In the genomic region with DNA sequence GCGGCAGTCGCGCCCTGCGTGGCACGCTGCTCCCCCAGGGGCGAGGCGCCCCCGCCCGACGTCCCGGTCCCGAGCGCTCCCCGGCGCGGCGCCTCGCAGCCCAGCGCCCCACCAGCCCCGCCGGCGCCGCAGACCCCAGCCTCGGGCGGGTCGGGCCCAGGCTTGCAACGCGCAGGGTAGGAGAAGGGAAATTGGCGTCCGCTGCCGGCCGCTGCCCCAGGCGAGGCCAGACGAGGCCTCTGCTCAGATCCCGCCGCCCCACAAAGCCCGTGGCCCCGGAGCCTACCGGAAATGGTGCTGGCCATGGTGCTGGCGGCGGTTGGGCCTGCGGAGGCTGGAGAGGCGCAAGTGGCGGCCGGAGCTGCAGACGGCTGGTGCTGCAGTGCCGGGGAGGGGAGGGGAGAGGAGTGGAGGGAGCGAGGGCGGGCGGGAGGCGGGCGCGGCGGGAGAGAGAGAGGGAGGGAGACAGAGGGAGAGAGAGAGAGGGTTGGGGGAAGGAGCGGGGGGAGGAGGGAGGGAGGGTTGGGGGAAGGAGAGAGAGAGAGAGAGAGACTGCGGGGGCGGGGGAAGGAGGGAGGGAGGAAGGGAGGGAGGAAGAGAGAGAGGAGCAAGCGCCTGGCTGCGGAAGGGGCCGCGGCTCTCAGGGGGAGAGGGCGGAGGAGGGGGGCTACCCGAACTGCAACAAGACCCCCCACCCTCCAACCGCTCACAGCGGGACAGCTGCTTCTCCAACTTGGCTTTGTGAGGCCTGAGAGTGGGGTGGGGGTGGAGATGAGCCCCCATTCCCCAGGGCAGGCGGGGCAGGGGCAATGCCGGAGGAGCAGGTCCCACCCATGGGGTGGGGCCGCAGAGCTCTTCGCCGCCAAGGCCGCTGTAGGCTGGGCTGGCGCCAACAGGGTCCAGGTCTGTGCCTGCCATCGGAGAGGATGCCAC, we compare ENCODE assay signal across 8 cellular contexts. TPM values are rescaled to one million over a fixed set of nuclear protein-coding genes. Genes with fewer than 3 reads are reported as not detected.
DNase-seq lines count a peak whose midpoint lies in the region; ATAC-seq and TF ChIP-seq lines count a peak whose summit lies in the region.

A gene (minus strand): TSS at position 384 of the 933 bp plus-strand sequence. CDS start 79 bp downstream, at position 305.

- H3K27ac Mint-ChIP-seq in activated CD8-positive, alpha-beta T cell treated with anti-CD3 and anti-CD28 coated beads, Interleukin-2, amount 10 ng/mL, durations not matched to agents 7 days and 5 days, result peak within 1 kb of the TSS; percentile 63

- H3K4me3 ChIP-seq in right lobe of liver, result peak within 1 kb of the TSS; percentile 11 to 43 (median 12)

- POLR2A ChIA-PET in activated CD8-positive, alpha-beta T cell treated with anti-CD3 and anti-CD28 coated beads, Interleukin-2, amount 10 ng/mL, durations not matched to agents 7 days and 5 days (lab: Charles Lee), result interaction anchor here (0.9 to 1.1 kb wide), 3 partner anchors 26 to 79 kb away, joined by 3 read pairs; a partner anchor contains a TSS

- no peaks in the 10 kb centered on the region for H3K9me3 Mint-ChIP-seq in activated CD8-positive, alpha-beta T cell treated with anti-CD3 and anti-CD28 coated beads, Interleukin-2, amount 10 ng/mL, durations not matched to agents 7 days and 5 days (ENCODE audit: insufficient read depth)

- H3K9me3 ChIP-seq in right lobe of liver, result no peaks in the 10 kb centered on the region

- peaks cover 32% of the 10 kb centered on the region for H3K4me1 Mint-ChIP-seq in activated CD8-positive, alpha-beta T cell treated with anti-CD3 and anti-CD28 coated beads, Interleukin-2, amount 10 ng/mL, durations not matched to agents 7 days and 5 days (ENCODE audit: low read depth)

- TF ChIP-seq CTCF in right lobe of liver (IDR thresholded peaks at IDR 0.05), result no peak

- no peak within 1 kb of the TSS for H3K27ac ChIP-seq in right lobe of liver

- ATAC-seq in activated CD8-positive, alpha-beta T cell treated with anti-CD3 and anti-CD28 coated beads, Interleukin-2, amount 10 ng/mL, durations not matched to agents 7 days and 5 days, result peak; percentile 45
- ATAC-seq in right lobe of liver (peak; percentile 49 to 66 (median 55)), GM18870 (IDR thresholded peaks at IDR 0.05; ENCODE audit: unreplicated experiment) (no peak)

- peak within 1 kb of the TSS; percentile 75 for H3K4me3 Mint-ChIP-seq in activated CD8-positive, alpha-beta T cell treated with anti-CD3 and anti-CD28 coated beads, Interleukin-2, amount 10 ng/mL, durations not matched to agents 7 days and 5 days

- peaks cover 0 to 14% of the 10 kb centered on the region in 2 donors for H3K27me3 ChIP-seq in right lobe of liver

- H3K4me1 ChIP-seq in right lobe of liver, result peaks cover 0 to 15% (median 7%) of the 10 kb centered on the region in 4 donors

- H3K36me3 ChIP-seq in right lobe of liver, result no peaks in the 10 kb centered on the region

- 2% methylated on average over 27 of the region's 73 CpGs for WGBS in right lobe of liver (ENCODE audit: insufficient coverage, low coverage, low lambda C conversion rate, missing lambda C conversion rate)

- CTCF ChIA-PET in activated CD8-positive, alpha-beta T cell treated with anti-CD3 and anti-CD28 coated beads, Interleukin-2, amount 10 ng/mL, durations not matched to agents 7 days and 5 days (lab: Charles Lee), result interaction anchor here (1.0 to 1.6 kb wide), 2 partner anchors 11 to 83 kb away, joined by 3 to 4 read pairs; a partner anchor contains a TSS

- no peak for TF ChIP-seq POLR2A in right lobe of liver (IDR thresholded peaks at IDR 0.05)

- intact Hi-C loops in right lobe of liver (cut with DNase I), result no loop called here

- peak; percentile 88 for DNase-seq in AG20443 (ENCODE audit: low spot score)
- DNase-seq in HPDE6-E6E7 (ENCODE audit: extremely low spot score), result peak; percentile 94
- peak; percentile 82 for DNase-seq in NCI-H82 treated with DMSO at 0.1 percent for 48 hours (lab: John Stamatoyannopoulos, UW; ENCODE audit: unreplicated experiment)
- peak; percentile 82 for DNase-seq in activated CD8-positive, alpha-beta T cell treated with anti-CD3 and anti-CD28 coated beads, Interleukin-2, amount 10 ng/mL, durations not matched to agents 7 days and 5 days
- peak; percentile 59 for DNase-seq in effector CD4-positive, alpha-beta T cell
- peak; percentile 73 to 80 (median 76) for DNase-seq in right lobe of liver
- peak; percentile 72 to 75 for DNase-seq in stimulated activated CD4-positive, alpha-beta T cell treated with anti-CD3 and anti-CD28 coated beads, Interleukin-2, amount 100 ng/mL, for 24 hours

- peaks cover 6% of the 10 kb centered on the region for H3K27me3 Mint-ChIP-seq in activated CD8-positive, alpha-beta T cell treated with anti-CD3 and anti-CD28 coated beads, Interleukin-2, amount 10 ng/mL, durations not matched to agents 7 days and 5 days (ENCODE audit: low read depth)

- H3K36me3 Mint-ChIP-seq in activated CD8-positive, alpha-beta T cell treated with anti-CD3 and anti-CD28 coated beads, Interleukin-2, amount 10 ng/mL, durations not matched to agents 7 days and 5 days (ENCODE audit: low read depth), result peaks cover 3% of the 10 kb centered on the region

RNA-seq across cellular contexts. Expression of the gene that starts here (rescaled TPM):
- total RNA-seq in activated CD8-positive, alpha-beta T cell treated with anti-CD3 and anti-CD28 coated beads, Interleukin-2, amount 10 ng/mL, durations not matched to agents 7 days and 5 days, result 10 to 100 TPM; 13.1 to 13.3 TPM
- 1 to 10 TPM in 1 of 6 experiments, under 1 TPM in 5; 0.43 to 1.6 (median 0.77) TPM for total RNA-seq in right lobe of liver

Comparison
In these comparisons a context has a peak if more than half of its experiments do, and no peak if none do; other contexts are left out.
1. RNA of the gene that starts here (total RNA-seq): 13.1 to 13.3 TPM in activated CD8-positive, alpha-beta T cell treated with anti-CD3 and anti-CD28 coated beads, Interleukin-2, amount 10 ng/mL, durations not matched to agents 7 days and 5 days; 0.43 to 1.6 TPM in right lobe of liver; every median in the first group is over 4 times any median in the second.
2. Peak in every context shown above with its lines, with median percentiles within 50 percentile points of each other: DNase-seq.